Comparison of ENCODE assay signal across 24 cellular contexts in the genomic region with DNA sequence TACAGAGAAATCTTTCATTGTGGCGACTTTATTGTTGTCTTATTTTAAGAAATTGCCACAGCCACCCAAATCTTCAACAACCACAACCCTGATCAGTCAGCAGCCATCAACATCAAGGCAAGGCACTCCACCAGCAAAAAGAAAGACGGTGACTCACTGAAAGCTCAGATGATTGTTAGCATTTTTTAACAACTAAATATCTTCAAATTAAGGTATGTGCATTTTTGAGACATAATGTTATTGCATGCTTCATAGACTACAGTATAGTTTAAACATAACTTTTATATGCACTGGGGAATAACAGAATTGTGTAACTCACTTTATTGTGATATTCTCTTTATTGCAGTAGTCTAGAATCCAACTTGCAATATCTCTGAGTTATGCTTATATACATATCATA.
A peak's percentile ranks its signal among the peaks of the same experiment; 100 is the strongest.
DNase-seq lines count a peak whose midpoint lies in the region; ATAC-seq, FAIRE-seq and TF ChIP-seq lines count a peak whose summit lies in the region.
"Had no signal": no experiment of that assay in that cellular context is flagged by ENCODE, and none has a peak within 500 bp of the region (broad histone marks: within the 10 kb centered on the region; RNA-seq: fewer than 3 reads in every experiment).

No MANE protein-coding gene starts in this region.

- H3K4me3 Mint-ChIP-seq in chondrocyte (ENCODE audit: unreplicated experiment): no peak overlapping the region
- H3K4me3 Mint-ChIP-seq: CD4-positive, alpha-beta T cell; T-cell had no signal

- no peaks in the 10 kb centered on the region for H3K36me3 Mint-ChIP-seq in chondrocyte (ENCODE audit: low read depth)
- H3K36me3 Mint-ChIP-seq: T-cell had no signal

- H3K27ac ChIP-seq in upper lobe of left lung: no peak overlapping the region

- H3K4me3 ChIP-seq in AG10803 (ENCODE audit: low read length) (no peak overlapping the region), upper lobe of left lung (no peak overlapping the region)
- H3K4me3 ChIP-seq: MG63 had no signal

- no peaks in the 10 kb centered on the region for H3K27me3 ChIP-seq in upper lobe of left lung
- H3K27me3 ChIP-seq: MG63 had no signal

- no peak for TF ChIP-seq EP300 in upper lobe of left lung (IDR thresholded peaks at IDR 0.05)

- peaks cover 3% of the 10 kb centered on the region for H3K9me3 Mint-ChIP-seq in chondrocyte (ENCODE audit: low read depth)
- H3K9me3 Mint-ChIP-seq: CD4-positive, alpha-beta T cell; T-cell had no signal

- no peaks in the 10 kb centered on the region for H3K27me3 Mint-ChIP-seq in chondrocyte (ENCODE audit: low read depth)
- H3K27me3 Mint-ChIP-seq: CD4-positive, alpha-beta T cell; T-cell had no signal

- no peak for ATAC-seq in HG03521 (IDR thresholded peaks at IDR 0.05; ENCODE audit: unreplicated experiment)
- no peak for ATAC-seq in upper lobe of left lung (ENCODE audit: low FRiP score in 2 of 2)
- ATAC-seq: Panc1, T-cell had no signal

- FAIRE-seq in GM12891 (lab: Jason Lieb, UNC): no peak
- FAIRE-seq: GM12892 had no signal

- no peaks in the 10 kb centered on the region for H3K4me1 ChIP-seq in upper lobe of left lung

- peak overlapping the region; percentile 27 for H3K27ac Mint-ChIP-seq in chondrocyte (ENCODE audit: unreplicated experiment)
- H3K27ac Mint-ChIP-seq: CD4-positive, alpha-beta T cell; T-cell had no signal

- DNase-seq in AG10803 (ENCODE audit: low read depth): peak; percentile 56
- peak; percentile 17 for DNase-seq in NCI-H226
- no peak for DNase-seq in chondrocyte (ENCODE audit: low spot score)
- peak; percentile 3 for DNase-seq in iris pigment epithelial cell (ENCODE audit: low read depth)
- DNase-seq in Kasumi-1 (lab: John Stamatoyannopoulos, UW): no peak
- DNase-seq in GM12891 (ENCODE audit: insufficient read length, low spot score): no peak
- no peak for DNase-seq in upper lobe of left lung
- DNase-seq: CD4-positive, alpha-beta T cell; COR-L47; DMS79; Karpas-422; MG63; NCI-H1092; NCI-H1436 treated with DMSO at 0.1 percent for 48 hours; NCI-H2029; NCI-H345; NCI-H524; NCI-H774; NK-92 treated with Interleukin-12 subunit alpha and Interleukin-12 subunit beta, amount 100 ng/mL, for 24 hours; SIG-M5; T-cell had no signal

- peaks cover 34% of the 10 kb centered on the region for H3K4me1 Mint-ChIP-seq in chondrocyte (ENCODE audit: low read depth)
- H3K4me1 Mint-ChIP-seq: T-cell had no signal

- TF ChIP-seq CTCF in AG10803 (conservative IDR thresholded peaks at IDR 0.05; ENCODE audit: low read length) (no peak), chondrocyte (IDR thresholded peaks at IDR 0.05) (no peak), upper lobe of left lung (IDR thresholded peaks at IDR 0.05) (no peak)

- TF ChIP-seq POLR2A in GM12891 (IDR thresholded peaks at IDR 0.05; ENCODE audit: low read depth, low read length) (no peak), upper lobe of left lung (IDR thresholded peaks at IDR 0.05) (no peak)

- WGBS in upper lobe of left lung, 2 donors: 83 to 86% methylated on average over 2 of the region's 2 CpGs

- H3K36me3 ChIP-seq in upper lobe of left lung: no peaks in the 10 kb centered on the region
- H3K36me3 ChIP-seq: MG63 had no signal

- H3K9me3 ChIP-seq in upper lobe of left lung: no peaks in the 10 kb centered on the region
- H3K9me3 ChIP-seq: MG63 had no signal

TF ChIP-seq in GM12891, 5 proteins besides CTCF, POLR2A, EP300 and RAD21:
- TF ChIP-seq TAF1 (IDR thresholded peaks at IDR 0.05; ENCODE audit: low read depth, low read length) (no peak), POU2F2 (IDR thresholded peaks at IDR 0.05; ENCODE audit: low read depth, low read length) (no peak), SPI1 (IDR thresholded peaks at IDR 0.05; ENCODE audit: low read depth, low read length) (no peak), PAX5 (IDR thresholded peaks at IDR 0.05; ENCODE audit: insufficient read depth, low read length, severe bottlenecking) (no peak), POLR2AphosphoS5 (IDR thresholded peaks at IDR 0.05; ENCODE audit: low read depth, low read length) (no peak)

Comparison
In these comparisons a context has a peak if more than half of its experiments do, and no peak if none do; other contexts are left out.
1. DNase-seq: peak in AG10803 (single experiment), NCI-H226 (single experiment) and iris pigment epithelial cell (single experiment); none in chondrocyte (single experiment), Kasumi-1 (0 of 2), GM12891 (single experiment) and upper lobe of left lung (0 of 2).